ENCODE assay signal across 21 cellular contexts in the genomic region with DNA sequence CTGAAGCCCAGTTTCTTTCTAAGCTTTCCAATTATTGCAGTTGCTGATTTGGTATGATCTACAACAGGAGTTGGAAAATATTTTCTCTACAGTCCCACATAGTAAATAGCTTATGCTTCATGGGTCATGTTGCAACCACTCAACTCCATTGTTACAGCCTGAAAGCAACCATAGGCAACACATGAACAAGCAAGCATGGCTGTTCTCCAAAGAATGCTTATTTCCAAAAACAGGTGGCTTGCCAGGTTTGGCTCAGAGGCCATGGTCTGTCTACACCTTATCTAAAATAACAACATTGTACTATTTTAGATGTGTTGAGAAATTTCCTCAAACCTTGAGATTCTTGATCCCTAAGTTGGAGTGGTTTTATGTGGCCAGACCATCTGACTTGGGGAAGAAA.
"Had no signal": no experiment of that assay in that cellular context is flagged by ENCODE, and none has a peak within 500 bp of the region (broad histone marks: within the 10 kb centered on the region; RNA-seq: fewer than 3 reads in every experiment).

No MANE protein-coding gene starts in this region.

- H3K36me3 ChIP-seq: colonic mucosa, esophagus muscularis mucosa, heart right ventricle, neutrophil, pancreas, right atrium auricular region, spleen, thoracic aorta, transverse colon had no signal

- DNase-seq: colonic mucosa; dermis blood vessel endothelial cell; effector memory CD4-positive, alpha-beta T cell; foreskin keratinocyte; glutamatergic neuron; heart right ventricle; hypothalamus; left ventricle myocardium superior; natural killer cell; pancreas; spleen; stimulated activated CD4-positive, alpha-beta T cell treated with anti-CD3 and anti-CD28 coated beads, Interleukin-4, amount 100 ng/mL, for 4 hours; stimulated activated naive CD8-positive, alpha-beta T cell treated with anti-CD3 and anti-CD28 coated beads, Interleukin-15, Interleukin-2, amounts not matched to agents 100 U/mL and 50 U/mL, for 24 hours; transverse colon had no signal

- H3K27me3 ChIP-seq: colonic mucosa, esophagus muscularis mucosa, foreskin keratinocyte, neutrophil, pancreas, right atrium auricular region, spleen, transverse colon had no signal

- H3K4me1 ChIP-seq: colonic mucosa, foreskin keratinocyte, heart right ventricle, pancreas, right atrium auricular region, spleen had no signal

- H3K9me3 ChIP-seq: colonic mucosa, esophagus muscularis mucosa, neutrophil, pancreas, right atrium auricular region, thoracic aorta, transverse colon had no signal

- ATAC-seq: left ventricle myocardium superior; natural killer cell; pancreas; sciatic nerve; stimulated activated memory B cell treated with anti-CD40 and anti-IgM and Interleukin-4, amounts not matched to agents 10 μg/mL and 1 μg/mL and 100 μg/mL, for 72 hours; stimulated activated naive CD8-positive, alpha-beta T cell treated with anti-CD3 and anti-CD28 coated beads, Interleukin-15, Interleukin-2, amounts not matched to agents 100 U/mL and 50 U/mL, for 24 hours had no signal

- H3K4me3 ChIP-seq: colonic mucosa, esophagus muscularis mucosa, heart right ventricle, lung, pancreas, right atrium auricular region, spleen, thoracic aorta, transverse colon had no signal

- H3K27ac ChIP-seq: colonic mucosa, foreskin keratinocyte, heart right ventricle, neutrophil, pancreas, right atrium auricular region, spleen, thoracic aorta had no signal
